ENCODE assay signal across 8 cellular contexts in genomic region chr3:66480666-66481065, GRCh38. TPM values are rescaled to one million over a fixed set of nuclear protein-coding genes. Genes with fewer than 3 reads are reported as not detected.
DNase-seq lines count a peak whose midpoint lies in the region; ATAC-seq and TF ChIP-seq lines count a peak whose summit lies in the region.

No MANE protein-coding gene starts in this region.

- peak overlapping the region; percentile 36 for H3K27ac ChIP-seq in neutrophil

- peaks cover 35 to 45% of the 10 kb centered on the region in 2 experiments for H3K4me1 ChIP-seq in neutrophil (ENCODE audit: control insufficient read depth in 1 of 2, insufficient read depth in 1 of 2, low read depth in 1 of 2, low read length in 1 of 2)

- H3K4me1 Mint-ChIP-seq in activated naive CD8-positive, alpha-beta T cell (ENCODE audit: low read depth) = peaks cover 65% of the 10 kb centered on the region

- peak; percentile 47 for DNase-seq in GM13976 (ENCODE audit: low spot score)
- DNase-seq in SIG-M5 (lab: John Stamatoyannopoulos, UW) = no peak
- DNase-seq in ACHN = no peak

- H3K36me3 Mint-ChIP-seq in activated naive CD8-positive, alpha-beta T cell = peaks cover 11% of the 10 kb centered on the region

- no peak overlapping the region for H3K4me3 ChIP-seq in neutrophil (ENCODE audit: low read depth in 1 of 2, low read length in 1 of 2)

- peaks cover 8% of the 10 kb centered on the region for H3K9me3 Mint-ChIP-seq in activated naive CD8-positive, alpha-beta T cell (ENCODE audit: low read depth)

- H3K4me3 Mint-ChIP-seq in activated naive CD8-positive, alpha-beta T cell = peak overlapping the region; percentile 67

- H3K27ac Mint-ChIP-seq in activated naive CD8-positive, alpha-beta T cell = peak overlapping the region; percentile 83

- H3K36me3 ChIP-seq in neutrophil = no peaks in the 10 kb centered on the region

- ATAC-seq in HG03196 (IDR thresholded peaks at IDR 0.05; ENCODE audit: unreplicated experiment) (peak; percentile 34), esophagus mucosa (no peak), GM21367 (IDR thresholded peaks at IDR 0.05; ENCODE audit: unreplicated experiment) (no peak)

- no peak for TF ChIP-seq CTCF in GM13976 (IDR thresholded peaks at IDR 0.05; ENCODE audit: borderline replicate concordance, control extremely low read depth, extremely low read depth, insufficient read depth, missing control alignments)
- TF ChIP-seq CTCF in neutrophil (IDR thresholded peaks at IDR 0.05) = no peak

- in situ Hi-C loops in GM13976 (cut with MboI; ENCODE audit: low sequenced_read_pairs, unreplicated experiment) (no loop called here), ACHN (cut with HindIII; ENCODE audit: low pct_ligation_motif_present, low pct_unique_long_range_greater_than_20kb, low sequenced_read_pairs) (no loop called here)

- H3K27me3 ChIP-seq in neutrophil = no peaks in the 10 kb centered on the region

- no peaks in the 10 kb centered on the region for H3K9me3 ChIP-seq in neutrophil

- H3K27me3 Mint-ChIP-seq in activated naive CD8-positive, alpha-beta T cell = no peaks in the 10 kb centered on the region

RNA-seq across cellular contexts. Expression of gene LRIG1, which starts 20.2 kb away (rescaled TPM):
- 10.9 TPM for total RNA-seq in esophagus mucosa
